Comparison of ENCODE assay signal across 17 cellular contexts in genomic region chr16:17159616-17160015, GRCh38.
"Had no signal": no experiment of that assay in that cellular context is flagged by ENCODE, and none has a peak within 500 bp of the region (broad histone marks: within the 10 kb centered on the region; RNA-seq: fewer than 3 reads in every experiment).

No MANE protein-coding gene starts in this region.

- H3K27me3 ChIP-seq: cardiac muscle cell, ovary, sigmoid colon, stomach, upper lobe of right lung had no signal

- H3K4me3 ChIP-seq: cardiac muscle cell, ovary, sigmoid colon, stomach, thoracic aorta, upper lobe of right lung had no signal

- H3K4me3 Mint-ChIP-seq: activated CD4-positive, alpha-beta memory T cell treated with anti-CD3 and anti-CD28 coated beads, Interleukin-2, amount 10 ng/mL, durations not matched to agents 7 days and 5 days; activated CD4-positive, alpha-beta T cell treated with anti-CD3 and anti-CD28 coated beads for 36 hours; activated T-cell treated with anti-CD3 and anti-CD28 coated beads, Interleukin-2, amount 50 U/mL, for 24 hours; nephron had no signal

- DNase-seq: activated CD4-positive, alpha-beta memory T cell treated with anti-CD3 and anti-CD28 coated beads, Interleukin-2, amount 10 ng/mL, durations not matched to agents 7 days and 5 days; activated CD4-positive, alpha-beta T cell treated with anti-CD3 and anti-CD28 coated beads for 36 hours; activated effector memory CD4-positive, alpha-beta T cell treated with Interleukin-2 at 50 U/mL for 16 hours; activated naive CD4-positive, alpha-beta T cell treated with anti-CD3 and anti-CD28 coated beads, Interleukin-2, amount 50 U/mL, for 16 hours; activated T-cell treated with anti-CD3 and anti-CD28 coated beads, Interleukin-2, amount 50 U/mL, for 24 hours; erythroblast; mesenchymal stem cell; ovary; sigmoid colon; stimulated activated CD4-positive, alpha-beta T cell treated with anti-CD3 and anti-CD28 coated beads, Interleukin-1b, Interleukin-23, amount 100 ng/mL, for 48 hours; stomach; T-helper 1 cell; upper lobe of right lung had no signal

- H3K4me1 ChIP-seq: upper lobe of right lung had no signal

- H3K9me3 Mint-ChIP-seq: activated CD4-positive, alpha-beta memory T cell treated with anti-CD3 and anti-CD28 coated beads, Interleukin-2, amount 10 ng/mL, durations not matched to agents 7 days and 5 days; activated T-cell treated with anti-CD3 and anti-CD28 coated beads, Interleukin-2, amount 50 U/mL, for 24 hours; nephron had no signal

- H3K4me1 Mint-ChIP-seq: activated CD4-positive, alpha-beta T cell treated with anti-CD3 and anti-CD28 coated beads for 36 hours had no signal

- H3K36me3 ChIP-seq: cardiac muscle cell, ovary, upper lobe of right lung had no signal

- H3K27me3 Mint-ChIP-seq: activated CD4-positive, alpha-beta memory T cell treated with anti-CD3 and anti-CD28 coated beads, Interleukin-2, amount 10 ng/mL, durations not matched to agents 7 days and 5 days; activated CD4-positive, alpha-beta T cell treated with anti-CD3 and anti-CD28 coated beads for 36 hours; activated T-cell treated with anti-CD3 and anti-CD28 coated beads, Interleukin-2, amount 50 U/mL, for 24 hours had no signal

- H3K27ac Mint-ChIP-seq: activated CD4-positive, alpha-beta memory T cell treated with anti-CD3 and anti-CD28 coated beads, Interleukin-2, amount 10 ng/mL, durations not matched to agents 7 days and 5 days; activated CD4-positive, alpha-beta T cell treated with anti-CD3 and anti-CD28 coated beads for 36 hours; activated T-cell treated with anti-CD3 and anti-CD28 coated beads, Interleukin-2, amount 50 U/mL, for 24 hours; nephron had no signal

- H3K27ac ChIP-seq: cardiac muscle cell, dorsolateral prefrontal cortex, ovary, sigmoid colon, stomach, thoracic aorta, upper lobe of right lung had no signal

- ATAC-seq: activated CD4-positive, alpha-beta T cell treated with anti-CD3 and anti-CD28 coated beads for 36 hours; upper lobe of right lung had no signal

- H3K9me3 ChIP-seq: ovary, sigmoid colon, stomach, thoracic aorta, upper lobe of right lung had no signal
